Comparison of ENCODE assay signal across 8 cellular contexts in the genomic region with DNA sequence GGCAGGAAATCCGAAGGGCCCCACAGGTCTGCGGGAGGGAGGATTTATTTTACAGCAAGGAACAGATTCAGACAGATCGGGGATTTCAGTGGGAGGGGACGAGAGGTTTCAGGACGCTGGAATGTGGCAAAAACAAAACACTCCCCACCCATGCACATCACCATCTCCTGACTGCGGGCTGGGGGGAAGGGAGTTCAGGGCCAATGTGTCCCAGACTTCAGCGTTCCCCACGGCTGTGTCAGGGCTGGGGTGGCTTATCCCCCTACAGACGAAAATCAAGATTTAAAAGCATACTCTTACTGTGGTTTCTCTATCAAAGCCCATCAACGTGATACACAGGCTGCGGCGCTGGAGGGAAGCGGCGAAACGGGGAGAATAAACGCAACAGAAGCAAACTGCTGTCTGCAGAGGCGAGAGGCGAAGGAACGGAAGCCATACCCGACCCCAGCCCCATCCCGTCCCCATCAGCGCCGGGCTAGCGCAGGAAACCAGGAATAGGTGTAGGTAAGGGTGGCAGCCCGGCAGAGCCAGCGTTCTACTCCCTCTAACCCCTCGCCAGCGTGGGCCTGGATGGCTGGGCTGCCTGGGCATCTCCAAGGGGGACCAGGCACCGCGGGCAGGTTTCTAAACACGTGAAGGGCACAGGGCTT. TPM values are rescaled to one million over a fixed set of nuclear protein-coding genes. Genes with fewer than 3 reads are reported as not detected.
DNase-seq lines count a peak whose midpoint lies in the region; ATAC-seq, FAIRE-seq and TF ChIP-seq lines count a peak whose summit lies in the region.

No MANE protein-coding gene starts in this region.

- peaks cover 45 to 49% of the 10 kb centered on the region in 2 experiments for H3K4me1 Mint-ChIP-seq in H9

- H2BK5ac ChIP-seq in H9 (ENCODE audit: insufficient read length, low read length) = no peak overlapping the region

- H3K56ac ChIP-seq in H9 (ENCODE audit: insufficient read length, low read depth, low read length) = no peak overlapping the region

- H3K9ac ChIP-seq in H9 (ENCODE audit: extremely low read depth, insufficient read length, low read length) (no peak overlapping the region), rectal smooth muscle tissue (ENCODE audit: low read length) (no peak overlapping the region)

- FAIRE-seq in GM19239 (lab: Jason Lieb, UNC) = no peak

- peaks cover 0 to 6% (median 0%) of the 10 kb centered on the region in 3 experiments; a peak in 3 of 7 replicates for H3K36me3 Mint-ChIP-seq in H9 (ENCODE audit: insufficient read depth in 1 of 3, low read depth in 3 of 3)

- peak overlapping the region; percentile 41 for H3K4me3 ChIP-seq in fibroblast of villous mesenchyme (ENCODE audit: low read depth, low read length)
- peak overlapping the region; percentile 44 for H3K4me3 ChIP-seq in rectal smooth muscle tissue (ENCODE audit: low read length)

- peaks cover 0 to 3% of the 10 kb centered on the region in 2 experiments; a peak in 1 of 5 replicates for H3K9me3 Mint-ChIP-seq in H9

- ATAC-seq in HG03039 (IDR thresholded peaks at IDR 0.05; ENCODE audit: unreplicated experiment) (no peak), HG02884 (IDR thresholded peaks at IDR 0.05; ENCODE audit: unreplicated experiment) (no peak)
- no peak for ATAC-seq in activated CD4-positive, CD25-positive, alpha-beta regulatory T cell treated with anti-CD3 and anti-CD28 coated beads, Interleukin-2, amount 50 U/mL, for 24 hours

- H4K5ac ChIP-seq in H9 (ENCODE audit: insufficient read length, low read depth, low read length) = no peak overlapping the region

- H3K4me3 Mint-ChIP-seq in H9 = peak overlapping the region; percentile 72 to 92

- H3K4ac ChIP-seq in H9 (ENCODE audit: low read depth, low read length) = no peak overlapping the region

- no peak overlapping the region for H4K91ac ChIP-seq in H9 (ENCODE audit: insufficient read length, low read depth, low read length)

- H2AFZ ChIP-seq in H9 (ENCODE audit: low read length) = no peak overlapping the region

- DNase-seq in H9 (peak; percentile 61), SK-N-DZ (ENCODE audit: low spot score) (peak; percentile 51), fibroblast of villous mesenchyme (ENCODE audit: low read depth) (peak; percentile 9), GM19239 (ENCODE audit: insufficient read length, low spot score) (no peak)

- no peak overlapping the region for H3K14ac ChIP-seq in H9 (ENCODE audit: insufficient read depth, low read length)

- H2BK15ac ChIP-seq in H9 (ENCODE audit: low read depth, low read length) = no peak overlapping the region

- H3K27ac ChIP-seq in H9 (ENCODE audit: insufficient read length, low read depth, low read length) (no peak overlapping the region), rectal smooth muscle tissue (ENCODE audit: low read depth, low read length) (peak overlapping the region; percentile 47)

- no peaks in the 10 kb centered on the region for H4K20me1 ChIP-seq in H9 (ENCODE audit: control insufficient read depth, insufficient read depth, insufficient read length)

- no peak overlapping the region for H2BK120ac ChIP-seq in H9 (ENCODE audit: low read depth, low read length, poor library complexity, severe bottlenecking)

- H3T11ph ChIP-seq in H9 (ENCODE audit: low read length) = no peak overlapping the region

- H3K79me2 ChIP-seq in H9 (ENCODE audit: insufficient read depth, low read length) = no peaks in the 10 kb centered on the region

- H3K27me3 ChIP-seq in H9 (ENCODE audit: insufficient read depth, low read length) = peaks cover 46% of the 10 kb centered on the region
- peaks cover 21% of the 10 kb centered on the region for H3K27me3 ChIP-seq in rectal smooth muscle tissue (ENCODE audit: control insufficient read depth, insufficient read depth, low read length)

- peak overlapping the region; percentile 21 for H3K18ac ChIP-seq in H9 (ENCODE audit: insufficient read length, low read depth, low read length)

- H2AK5ac ChIP-seq in H9 (ENCODE audit: insufficient read length, low read length) = no peak overlapping the region

- H3K79me1 ChIP-seq in H9 (ENCODE audit: insufficient read depth, low read depth, low read length, poor library complexity, severe bottlenecking) = no peaks in the 10 kb centered on the region

- no peak overlapping the region for H4K8ac ChIP-seq in H9 (replicated peaks; ENCODE audit: insufficient read length, low read depth, low read length)

- H2BK20ac ChIP-seq in H9 (ENCODE audit: low read depth, low read length, poor library complexity, severe bottlenecking) = no peak overlapping the region

- TF ChIP-seq CTCF in H9 (conservative IDR thresholded peaks at IDR 0.05) = no peak
- no peak for TF ChIP-seq CTCF in fibroblast of villous mesenchyme (IDR thresholded peaks at IDR 0.05; ENCODE audit: insufficient read depth, low read depth, low read length)

- peaks cover 5% of the 10 kb centered on the region; the same call in 1 of the 2 replicates for H3K4me1 ChIP-seq in H9 (ENCODE audit: insufficient read depth, low read length)
- H3K4me1 ChIP-seq in rectal smooth muscle tissue (ENCODE audit: control insufficient read depth, insufficient read depth, low read length) = peaks cover 9% of the 10 kb centered on the region

- peaks cover 92% of the 10 kb centered on the region for H3K27me3 Mint-ChIP-seq in H9 (ENCODE audit: low read depth)

- no peak overlapping the region for H2BK12ac ChIP-seq in H9 (ENCODE audit: insufficient read length, low read depth, low read length)

- H3K23me2 ChIP-seq in H9 (ENCODE audit: insufficient read length, low read depth, low read length, poor library complexity, severe bottlenecking) = peaks cover 34% of the 10 kb centered on the region

- no peaks in the 10 kb centered on the region for H3K36me3 ChIP-seq in rectal smooth muscle tissue (ENCODE audit: control insufficient read depth, insufficient read depth, low read length)

- H3K4me2 ChIP-seq in H9 (ENCODE audit: insufficient read depth, insufficient read length, low read length) = peak overlapping the region; percentile 74

- no peak overlapping the region for H3K23ac ChIP-seq in H9 (ENCODE audit: insufficient read length, low read depth, low read length)

- H3K27ac Mint-ChIP-seq in H9 = peak overlapping the region in 1 of 3 experiments; percentile 80; a peak in 3 of 7 replicates

- no peaks in the 10 kb centered on the region for H3K9me3 ChIP-seq in H9 (ENCODE audit: control insufficient read depth, low read depth, low read length)

- WGBS in H9 (ENCODE audit: extremely low coverage, insufficient read length, low lambda C conversion rate) = no CpG with 5 or more reads among the region's 31 CpGs

RNA-seq across cellular contexts. Expression of gene TENM4, which starts 2.7 kb away (rescaled TPM):
- total RNA-seq in H9 (2021) (4.3 and 4.6 TPM in 2 replicates), fibroblast of villous mesenchyme (10.4 and 21.3 TPM in 2 replicates)
- polyA plus RNA-seq in SK-N-DZ (2014; cell fraction: cytosol; rRNA removed) = 7.3 and 15.4 TPM in 2 replicates
- 16.4 and 17.1 TPM in 2 replicates for polyA plus RNA-seq in SK-N-DZ (2014; cell fraction: nucleus; rRNA removed)
